ENCODE assay signal across 20 cellular contexts in genomic region chr9:72749276-72749675, GRCh38.
DNase-seq lines count a peak whose midpoint lies in the region; ATAC-seq and TF ChIP-seq lines count a peak whose summit lies in the region.
"Had no signal": no experiment of that assay in that cellular context is flagged by ENCODE, and none has a peak within 500 bp of the region (broad histone marks: within the 10 kb centered on the region; RNA-seq: fewer than 3 reads in every experiment).

No MANE protein-coding gene starts in this region.

- TF ChIP-seq POLR2A in breast epithelium (IDR thresholded peaks at IDR 0.05), result no peak

- no peak overlapping the region for H3K4me3 Mint-ChIP-seq in activated naive CD4-positive, alpha-beta T cell treated with anti-CD3 and anti-CD28 coated beads, Interleukin-2, amount 10 ng/mL, durations not matched to agents 7 days and 5 days
- H3K4me3 Mint-ChIP-seq: B cell had no signal

- H3K4me2 ChIP-seq in mammary epithelial cell (ENCODE audit: insufficient read depth, low read depth, low read length), result no peak overlapping the region

- no peak overlapping the region for H3K4me3 ChIP-seq in mammary epithelial cell (replicated peaks in 1 of 3; ENCODE audit: insufficient read depth in 1 of 3, low read depth in 2 of 3, low read length in 3 of 3)
- no peak overlapping the region for H3K4me3 ChIP-seq in breast epithelium
- no peak overlapping the region for H3K4me3 ChIP-seq in effector memory CD4-positive, alpha-beta T cell (ENCODE audit: insufficient read depth, low read depth, low read length, poor library complexity, severe bottlenecking)
- H3K4me3 ChIP-seq in left lung, result no peak overlapping the region
- H3K4me3 ChIP-seq: MG63, SJSA1 had no signal

- H2AFZ ChIP-seq in mammary epithelial cell (ENCODE audit: low read depth, low read length), result no peak overlapping the region

- intact Hi-C loops in mammary epithelial cell (cut with micrococcal nuclease), result no loop called here
- intact Hi-C loops in breast epithelium (cut with DNase I; ENCODE audit: low total_unique reads), result no loop called here
- intact Hi-C loops in left colon (cut with DNase I, micrococcal nuclease), result no loop called here
- intact Hi-C loops in left lung (cut with DNase I), result no loop called here

- H3K36me3 ChIP-seq in mammary epithelial cell (ENCODE audit: insufficient read depth, low read length), result no peaks in the 10 kb centered on the region
- no peaks in the 10 kb centered on the region for H3K36me3 ChIP-seq in breast epithelium
- H3K36me3 ChIP-seq in effector memory CD4-positive, alpha-beta T cell (ENCODE audit: control insufficient read depth, insufficient read depth, low read length), result no peaks in the 10 kb centered on the region
- H3K36me3 ChIP-seq in left lung, result no peaks in the 10 kb centered on the region
- H3K36me3 ChIP-seq: MG63, SJSA1 had no signal

- H4K20me1 ChIP-seq in mammary epithelial cell (ENCODE audit: insufficient read depth, low read length), result no peaks in the 10 kb centered on the region

- H3K27me3 Mint-ChIP-seq in activated naive CD4-positive, alpha-beta T cell treated with anti-CD3 and anti-CD28 coated beads, Interleukin-2, amount 10 ng/mL, durations not matched to agents 7 days and 5 days, result no peaks in the 10 kb centered on the region

- no peak overlapping the region for H3K27ac Mint-ChIP-seq in activated naive CD4-positive, alpha-beta T cell treated with anti-CD3 and anti-CD28 coated beads, Interleukin-2, amount 10 ng/mL, durations not matched to agents 7 days and 5 days
- H3K27ac Mint-ChIP-seq: B cell had no signal

- CTCF ChIA-PET in mammary epithelial cell (lab: Charles Lee; ENCODE audit: low non-redundant PET), result no interaction called here
- CTCF ChIA-PET in activated naive CD4-positive, alpha-beta T cell treated with anti-CD3 and anti-CD28 coated beads, Interleukin-2, amount 10 ng/mL, durations not matched to agents 7 days and 5 days (lab: Charles Lee), result no interaction called here

- H3K9me3 ChIP-seq in mammary epithelial cell (replicated peaks; ENCODE audit: insufficient read depth, low read length), result no peaks in the 10 kb centered on the region
- no peaks in the 10 kb centered on the region for H3K9me3 ChIP-seq in breast epithelium
- no peaks in the 10 kb centered on the region for H3K9me3 ChIP-seq in effector memory CD4-positive, alpha-beta T cell (ENCODE audit: control insufficient read depth, low read length)
- no peaks in the 10 kb centered on the region for H3K9me3 ChIP-seq in left lung
- H3K9me3 ChIP-seq: MG63, SJSA1 had no signal

- H3K4me1 Mint-ChIP-seq in activated naive CD4-positive, alpha-beta T cell treated with anti-CD3 and anti-CD28 coated beads, Interleukin-2, amount 10 ng/mL, durations not matched to agents 7 days and 5 days, result no peaks in the 10 kb centered on the region
- H3K4me1 Mint-ChIP-seq: B cell had no signal

- H3K79me2 ChIP-seq in mammary epithelial cell (ENCODE audit: insufficient read depth, low read length), result no peaks in the 10 kb centered on the region

- H3K9ac ChIP-seq in mammary epithelial cell (ENCODE audit: insufficient read depth, low read length), result no peak overlapping the region

- no peaks in the 10 kb centered on the region for H3K27me3 ChIP-seq in mammary epithelial cell (ENCODE audit: insufficient read depth, low read length)
- no peaks in the 10 kb centered on the region for H3K27me3 ChIP-seq in breast epithelium
- no peaks in the 10 kb centered on the region for H3K27me3 ChIP-seq in effector memory CD4-positive, alpha-beta T cell (replicated peaks; ENCODE audit: control insufficient read depth, insufficient read depth, low read length, poor library complexity, severe bottlenecking)
- no peaks in the 10 kb centered on the region for H3K27me3 ChIP-seq in left lung
- H3K27me3 ChIP-seq: MG63, SJSA1 had no signal

- ATAC-seq in left colon (peak; percentile 97), GM21423 (IDR thresholded peaks at IDR 0.05; ENCODE audit: unreplicated experiment) (no peak), left lung (no peak)
- ATAC-seq: Right ventricle myocardium inferior had no signal

- no peaks in the 10 kb centered on the region for H3K4me1 ChIP-seq in mammary epithelial cell (ENCODE audit: insufficient read depth, low read length)
- H3K4me1 ChIP-seq in breast epithelium, result no peaks in the 10 kb centered on the region
- no peaks in the 10 kb centered on the region for H3K4me1 ChIP-seq in effector memory CD4-positive, alpha-beta T cell (ENCODE audit: control insufficient read depth, insufficient read depth, low read length, poor library complexity, severe bottlenecking)
- no peaks in the 10 kb centered on the region for H3K4me1 ChIP-seq in left lung

- no peak for TF ChIP-seq CTCF in mammary epithelial cell (conservative IDR thresholded peaks at IDR 0.05 in 1 of 2, IDR thresholded peaks at IDR 0.05 in 1 of 2; ENCODE audit: extremely low read depth in 1 of 2, insufficient read depth in 1 of 2, low read depth in 1 of 2, low read length in 2 of 2)
- no peak for TF ChIP-seq CTCF in breast epithelium (IDR thresholded peaks at IDR 0.05)
- no peak for TF ChIP-seq CTCF in left lung (IDR thresholded peaks at IDR 0.05)

- WGBS in mammary epithelial cell (ENCODE audit: low coverage, missing lambda C conversion rate), result 97% methylated on average over 5 of the region's 5 CpGs

- dilution Hi-C loops in mammary epithelial cell (cut with HindIII; ENCODE audit: low sequenced_read_pairs), result no loop called here

- H3K27ac ChIP-seq in mammary epithelial cell (ENCODE audit: insufficient read depth, low read depth, low read length), result no peak overlapping the region
- no peak overlapping the region for H3K27ac ChIP-seq in breast epithelium
- no peak overlapping the region for H3K27ac ChIP-seq in epithelial cell of prostate
- no peak overlapping the region for H3K27ac ChIP-seq in effector memory CD4-positive, alpha-beta T cell (ENCODE audit: insufficient read depth, low read length, poor library complexity, severe bottlenecking)
- H3K27ac ChIP-seq in left lung, result no peak overlapping the region
- H3K27ac ChIP-seq: SJSA1 had no signal

- in situ Hi-C loops in mammary epithelial cell (cut with MboI; ENCODE audit: low sequenced_read_pairs in 2 of 2), result loop anchor here (10.0 to 25.0 kb wide), 2 partner anchors 462 to 474 kb away; no protein-coding TSS in a partner anchor

- no peaks in the 10 kb centered on the region for H3K36me3 Mint-ChIP-seq in activated naive CD4-positive, alpha-beta T cell treated with anti-CD3 and anti-CD28 coated beads, Interleukin-2, amount 10 ng/mL, durations not matched to agents 7 days and 5 days

- BruUV-seq in mammary epithelial cell (replicated peaks; lab: Mats Ljungman, UMichigan), result no TSS peak

- DNase-seq in mammary epithelial cell (peak; percentile 51), breast epithelium (ENCODE audit: low spot score in 2 of 2) (no peak), epithelial cell of prostate (ENCODE audit: low read depth, low spot score) (peak; percentile 14), left colon (peak; percentile 21 to 24), left lung (no peak)
- DNase-seq in effector memory CD4-positive, alpha-beta T cell, result no peak
- DNase-seq in activated naive CD4-positive, alpha-beta T cell treated with anti-CD3 and anti-CD28 coated beads, Interleukin-2, amount 10 ng/mL, durations not matched to agents 7 days and 5 days, result no peak
- DNase-seq: Kasumi-1, MG63, NCI-H1417 treated with DMSO at 0.1 percent for 48 hours, NCI-H187, NCI-H2171, NCI-H345, NCI-H524, NCI-H82, OCI-M1 had no signal

- no peaks in the 10 kb centered on the region for H3K9me3 Mint-ChIP-seq in activated naive CD4-positive, alpha-beta T cell treated with anti-CD3 and anti-CD28 coated beads, Interleukin-2, amount 10 ng/mL, durations not matched to agents 7 days and 5 days

Comparison
In these comparisons a context has a peak if more than half of its experiments do, and no peak if none do; other contexts are left out.
1. DNase-seq: peak in mammary epithelial cell (single experiment), epithelial cell of prostate (single experiment) and left colon (2 of 2); none in breast epithelium (0 of 2), effector memory CD4-positive, alpha-beta T cell (0 of 3), left lung (0 of 2) and activated naive CD4-positive, alpha-beta T cell treated with anti-CD3 and anti-CD28 coated beads, Interleukin-2, amount 10 ng/mL, durations not matched to agents 7 days and 5 days (single experiment).